In the genomic region with DNA sequence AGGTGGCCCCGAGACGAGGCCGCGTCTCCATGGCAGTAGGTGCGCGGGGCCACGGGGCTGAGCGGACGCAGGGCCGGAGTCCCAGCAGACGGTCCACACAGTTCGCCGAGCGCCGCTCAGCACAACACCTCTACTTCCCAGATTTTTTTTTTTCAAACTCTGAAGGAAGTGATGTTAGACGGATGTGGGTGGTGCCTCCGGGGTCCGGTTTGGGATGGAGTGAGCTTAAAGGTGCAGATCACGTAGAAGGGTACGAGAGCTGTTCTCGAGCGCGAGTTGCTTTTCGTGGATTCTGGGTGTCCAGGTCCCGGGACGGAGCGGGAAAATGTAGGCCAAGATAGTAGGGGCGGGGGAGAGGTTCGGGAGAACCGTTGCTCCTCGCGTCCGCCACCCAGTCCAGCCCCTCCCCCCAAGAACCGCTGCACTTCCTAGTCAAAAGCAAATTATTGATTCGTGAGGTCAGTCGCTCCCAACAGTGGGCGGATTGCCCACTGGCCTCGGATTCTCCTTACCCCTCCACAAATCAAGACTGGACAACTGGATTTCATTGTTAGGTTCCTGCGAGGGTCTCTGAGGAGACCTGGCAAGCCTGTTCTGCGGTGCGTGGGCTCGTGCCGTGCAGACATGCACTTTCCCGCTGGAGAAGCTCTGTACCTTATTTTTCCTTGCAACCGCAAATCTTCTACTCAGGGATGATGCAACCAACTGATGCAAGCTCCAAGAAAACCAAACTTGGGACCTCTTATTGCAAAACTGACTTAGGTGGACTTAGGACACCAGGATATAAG, we compare ENCODE assay signal across 1 cellular context.
A peak's percentile ranks its signal among the peaks of the same experiment; 100 is the strongest.
TF ChIP-seq lines count a peak whose summit lies in the region.

A gene (minus strand): TSS at position 126 of the 788 bp plus-strand sequence. CDS start 95 bp downstream, at position 31.

TF ChIP-seq in K562, 482 proteins besides CTCF, POLR2A, EP300 and RAD21 (continued from another document):
- TF ChIP-seq YY1 (IDR thresholded peaks at IDR 0.05; ENCODE audit: borderline replicate concordance in 1 of 3, control insufficient read depth in 1 of 3, extremely low read depth in 1 of 3, insufficient read depth in 3 of 3, insufficient read length in 1 of 3, insufficient replicate concordance in 2 of 3, low read depth in 1 of 3, low read length in 2 of 3) (peak in 2 of 3 experiments; percentile 21 to 38), ILK (tag; IDR thresholded peaks at IDR 0.05; ENCODE audit: borderline replicate concordance, low read depth) (no peak), ATF7 (IDR thresholded peaks at IDR 0.05) (peak; percentile 89)
